Comparison of ENCODE assay signal across 12 cellular contexts in genomic region chr16:89562939-89563338, GRCh38. TPM values are rescaled to one million over a fixed set of nuclear protein-coding genes. Genes with fewer than 3 reads are reported as not detected.
DNase-seq lines count a peak whose midpoint lies in the region; TF ChIP-seq lines count a peak whose summit lies in the region.
"Had no signal": no experiment of that assay in that cellular context is flagged by ENCODE, and none has a peak within 500 bp of the region (broad histone marks: within the 10 kb centered on the region; RNA-seq: fewer than 3 reads in every experiment).

No MANE protein-coding gene starts in this region.

- no peaks in the 10 kb centered on the region for H3K9me3 ChIP-seq in SU-DHL-6 (ENCODE audit: insufficient read depth, low read length)
- H3K9me3 ChIP-seq: mucosa of descending colon had no signal

- no peak for DNase-seq in activated naive CD4-positive, alpha-beta T cell (lab: John Stamatoyannopoulos, UW)
- DNase-seq in epithelial cell of proximal tubule (ENCODE audit: low read depth) (no peak), type B pancreatic cell (ENCODE audit: extremely low spot score, unreplicated experiment) (no peak), activated gamma-delta T cell (lab: John Stamatoyannopoulos, UW) (no peak), SHP77 (lab: John Stamatoyannopoulos, UW) (no peak)
- no peak for DNase-seq in stimulated activated CD4-positive, alpha-beta T cell treated with anti-CD3 and anti-CD28 coated beads, Interleukin-2, amount 100 ng/mL, for 48 hours
- DNase-seq: mucosa of descending colon; NCI-H1417 treated with DMSO at 0.1 percent for 48 hours; Right ventricle myocardium superior; stimulated activated CD4-positive, alpha-beta T cell treated with anti-CD3 and anti-CD28 coated beads, Interleukin-1b, Interleukin-23, amount 100 ng/mL, for 48 hours had no signal

- 0 out of 2 replicates have a peak overlapping the region, but pooled peaks have one; percentile 12 for H3K27ac ChIP-seq in SU-DHL-6 (ENCODE audit: low read depth, low read length)

- H3K36me3 ChIP-seq in SU-DHL-6 (ENCODE audit: low read length) = peaks cover 31% of the 10 kb centered on the region

- no peak overlapping the region for H2AFZ ChIP-seq in SU-DHL-6 (ENCODE audit: low read depth, low read length, severe bottlenecking)

- H3K27ac Mint-ChIP-seq in activated naive CD4-positive, alpha-beta T cell treated with anti-CD3 and anti-CD28 coated beads, Interleukin-2, amount 50 U/mL, for 24 hours = peak overlapping the region; percentile 94
- H3K27ac Mint-ChIP-seq in type B pancreatic cell = peak overlapping the region; percentile 89

- H3K4me3 Mint-ChIP-seq in activated naive CD4-positive, alpha-beta T cell treated with anti-CD3 and anti-CD28 coated beads, Interleukin-2, amount 50 U/mL, for 24 hours = peak overlapping the region; percentile 98
- peak overlapping the region; percentile 88 for H3K4me3 Mint-ChIP-seq in type B pancreatic cell

- peaks cover 67% of the 10 kb centered on the region for H3F3A ChIP-seq in SU-DHL-6 (ENCODE audit: insufficient read depth)

- H3K36me3 Mint-ChIP-seq in activated naive CD4-positive, alpha-beta T cell treated with anti-CD3 and anti-CD28 coated beads, Interleukin-2, amount 50 U/mL, for 24 hours = peaks cover 22% of the 10 kb centered on the region
- peaks cover 27% of the 10 kb centered on the region for H3K36me3 Mint-ChIP-seq in type B pancreatic cell

- H3K9me3 Mint-ChIP-seq in activated naive CD4-positive, alpha-beta T cell treated with anti-CD3 and anti-CD28 coated beads, Interleukin-2, amount 50 U/mL, for 24 hours = no peaks in the 10 kb centered on the region
- H3K9me3 Mint-ChIP-seq in type B pancreatic cell = no peaks in the 10 kb centered on the region

- TF ChIP-seq CTCF in SU-DHL-6 (IDR thresholded peaks at IDR 0.05; ENCODE audit: insufficient read depth, low read length, poor library complexity, severe bottlenecking) (no peak), epithelial cell of proximal tubule (conservative IDR thresholded peaks at IDR 0.05; ENCODE audit: low read depth, low read length) (no peak), type B pancreatic cell (conservative IDR thresholded peaks at IDR 0.05) (no peak)

- no peaks in the 10 kb centered on the region for H3K27me3 Mint-ChIP-seq in activated naive CD4-positive, alpha-beta T cell treated with anti-CD3 and anti-CD28 coated beads, Interleukin-2, amount 50 U/mL, for 24 hours
- no peaks in the 10 kb centered on the region for H3K27me3 Mint-ChIP-seq in type B pancreatic cell

- H3K4me3 ChIP-seq in SU-DHL-6 (ENCODE audit: insufficient read depth, low read length, poor library complexity, severe bottlenecking) = no peak overlapping the region
- H3K4me3 ChIP-seq in epithelial cell of proximal tubule (ENCODE audit: low read depth, low read length) = peak overlapping the region; percentile 11
- H3K4me3 ChIP-seq: mucosa of descending colon had no signal

- H3K9me2 ChIP-seq in SU-DHL-6 (replicated peaks; ENCODE audit: insufficient read depth, low read length) = no peaks in the 10 kb centered on the region

- peaks cover 45% of the 10 kb centered on the region for H3K4me1 Mint-ChIP-seq in activated naive CD4-positive, alpha-beta T cell treated with anti-CD3 and anti-CD28 coated beads, Interleukin-2, amount 50 U/mL, for 24 hours
- peaks cover 30% of the 10 kb centered on the region for H3K4me1 Mint-ChIP-seq in type B pancreatic cell (ENCODE audit: unreplicated experiment)

- peaks cover 21% of the 10 kb centered on the region for H3K79me2 ChIP-seq in SU-DHL-6 (ENCODE audit: insufficient read depth, low read length)

- peaks cover 19% of the 10 kb centered on the region for H4K20me1 ChIP-seq in SU-DHL-6 (ENCODE audit: low read depth, low read length)

- peak overlapping the region; percentile 99; the same call in 1 of the 2 replicates for H3K9ac ChIP-seq in SU-DHL-6 (ENCODE audit: low read length)

- peak overlapping the region; percentile 62 for H3K4me2 ChIP-seq in SU-DHL-6 (ENCODE audit: low read depth, low read length, poor library complexity, severe bottlenecking)

- no peaks in the 10 kb centered on the region for H3K27me3 ChIP-seq in SU-DHL-6 (ENCODE audit: low read length)

RNA-seq across cellular contexts. Expression of gene RPL13, which starts 2.5 kb away (rescaled TPM):
- total RNA-seq in epithelial cell of proximal tubule = 5,232 and 9,109 TPM in 2 replicates
- total RNA-seq in type B pancreatic cell (ENCODE audit: low replicate concordance) = 2,449 and 2,557 TPM in 2 replicates

RNA-seq across cellular contexts. Expression of gene CPNE7, which starts 12.6 kb away (rescaled TPM):
- 16.6 and 20.2 TPM in 2 replicates for total RNA-seq in epithelial cell of proximal tubule
- 1.6 and 6.5 TPM in 2 replicates for total RNA-seq in type B pancreatic cell (ENCODE audit: low replicate concordance)
- total RNA-seq: Right ventricle myocardium superior had no signal

RNA-seq across cellular contexts. Expression of gene DPEP1, which starts 50.5 kb away (rescaled TPM):
- total RNA-seq in epithelial cell of proximal tubule (0.65 and 5.0 TPM in 2 replicates), type B pancreatic cell (ENCODE audit: low replicate concordance) (13.4 and 16.7 TPM in 2 replicates)
- total RNA-seq: Right ventricle myocardium superior had no signal

RNA-seq across cellular contexts. Expression of gene SPG7, which starts 54.7 kb away (rescaled TPM):
- total RNA-seq in epithelial cell of proximal tubule = 66.7 and 122 TPM in 2 replicates
- total RNA-seq in type B pancreatic cell (ENCODE audit: low replicate concordance) = 120 and 129 TPM in 2 replicates
